8 cellular contexts compared by ENCODE assay signal in the genomic region with DNA sequence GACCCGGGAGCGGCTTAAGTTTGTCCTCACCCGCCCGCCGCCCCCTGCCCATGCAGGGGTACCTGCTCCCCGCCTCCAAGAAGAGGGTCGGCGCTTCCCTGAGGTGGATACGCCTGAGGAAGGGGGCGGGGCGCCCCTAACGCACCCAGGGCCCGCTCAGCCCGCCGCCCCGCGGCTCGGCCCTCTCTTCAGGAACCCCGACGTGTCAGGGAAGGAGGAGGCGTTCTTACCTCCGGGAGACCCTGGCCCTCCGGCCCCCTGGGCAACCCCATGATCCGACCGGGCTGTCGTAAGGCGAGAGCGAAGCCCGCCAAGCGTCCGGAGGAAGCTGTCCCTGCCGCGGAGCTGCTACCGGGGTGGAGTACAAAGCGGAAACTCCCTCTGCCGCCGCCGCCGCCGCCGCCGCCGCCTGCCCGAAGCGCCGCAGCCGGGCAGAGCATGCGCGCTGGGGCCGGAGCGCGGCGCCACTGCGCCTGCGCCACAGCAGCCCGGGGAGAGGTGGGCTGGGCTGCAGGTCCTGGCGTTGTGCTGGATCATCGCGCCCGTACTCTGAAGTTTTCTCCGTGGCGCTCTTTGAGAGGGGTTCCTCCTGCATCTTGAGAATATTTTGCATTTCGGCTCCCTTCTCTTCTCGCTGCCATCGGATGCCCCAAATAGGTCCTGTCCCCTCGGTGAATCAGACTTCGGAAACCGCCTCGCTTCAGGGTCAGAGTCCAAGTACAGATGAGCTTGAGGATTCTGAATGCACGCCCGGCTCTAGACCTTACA. TPM values are rescaled to one million over a fixed set of nuclear protein-coding genes. Genes with fewer than 3 reads are reported as not detected.
DNase-seq lines count a peak whose midpoint lies in the region; ATAC-seq and TF ChIP-seq lines count a peak whose summit lies in the region.

A gene with protein sequence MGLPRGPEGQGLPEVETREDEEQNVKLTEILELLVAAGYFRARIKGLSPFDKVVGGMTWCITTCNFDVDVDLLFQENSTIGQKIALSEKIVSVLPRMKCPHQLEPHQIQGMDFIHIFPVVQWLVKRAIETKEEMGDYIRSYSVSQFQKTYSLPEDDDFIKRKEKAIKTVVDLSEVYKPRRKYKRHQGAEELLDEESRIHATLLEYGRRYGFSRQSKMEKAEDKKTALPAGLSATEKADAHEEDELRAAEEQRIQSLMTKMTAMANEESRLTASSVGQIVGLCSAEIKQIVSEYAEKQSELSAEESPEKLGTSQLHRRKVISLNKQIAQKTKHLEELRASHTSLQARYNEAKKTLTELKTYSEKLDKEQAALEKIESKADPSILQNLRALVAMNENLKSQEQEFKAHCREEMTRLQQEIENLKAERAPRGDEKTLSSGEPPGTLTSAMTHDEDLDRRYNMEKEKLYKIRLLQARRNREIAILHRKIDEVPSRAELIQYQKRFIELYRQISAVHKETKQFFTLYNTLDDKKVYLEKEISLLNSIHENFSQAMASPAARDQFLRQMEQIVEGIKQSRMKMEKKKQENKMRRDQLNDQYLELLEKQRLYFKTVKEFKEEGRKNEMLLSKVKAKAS (minus strand): TSS at position 347 of the 768 bp plus-strand sequence. CDS start 75 bp downstream, at position 272.

- POLR2A ChIA-PET in PC-3 (lab: Charles Lee; ENCODE audit: unreplicated experiment): interaction anchor here (0.6 kb wide), 1 partner anchor 460 kb away, joined by 4 read pairs; no protein-coding TSS in a partner anchor

- no peaks in the 10 kb centered on the region for H3F3A ChIP-seq in PC-3 (ENCODE audit: low read length, unreplicated experiment)

- peaks cover 16% of the 10 kb centered on the region for H3K4me1 ChIP-seq in PC-3 (ENCODE audit: insufficient read depth, low read length)
- peaks cover 7% of the 10 kb centered on the region for H3K4me1 ChIP-seq in mucosa of stomach (ENCODE audit: control insufficient read depth, insufficient read depth, low read length)

- DNase-seq in DMS114 treated with DMSO at 0.1 percent for 48 hours (lab: John Stamatoyannopoulos, UW; ENCODE audit: unreplicated experiment): peak; percentile 48
- peak; percentile 97 for DNase-seq in HuH-7.5 (ENCODE audit: low spot score)
- DNase-seq in PC-3: peak; percentile 87
- DNase-seq in activated T-cell treated with anti-CD3 and anti-CD28 coated beads, Interleukin-2, amount 50 U/mL, for 1 hour: peak; percentile 91
- DNase-seq in erythroblast (lab: John Stamatoyannopoulos, UW): peak; percentile 89 to 93
- peak; percentile 85 for DNase-seq in stimulated activated CD8-positive, alpha-beta memory T cell treated with anti-CD3 and anti-CD28 coated beads, Interleukin-4, amount 100 ng/mL, for 48 hours

- ATAC-seq in GM21528 (IDR thresholded peaks at IDR 0.05; ENCODE audit: low FRiP score, unreplicated experiment) (peak; percentile 91), PC-3 (peak; percentile 80)

- CTCF ChIA-PET in PC-3 (lab: Charles Lee): interaction anchor here (0.9 to 1.4 kb wide), 2 partner anchors 11 to 842 kb away, joined by 3 to 5 read pairs; no protein-coding TSS in a partner anchor

- peak within 1 kb of the TSS; percentile 90 for H3K4me2 ChIP-seq in PC-3 (ENCODE audit: low read length)

- H2AFZ ChIP-seq in PC-3 (ENCODE audit: low read length): peak within 1 kb of the TSS; percentile 99

- H3K9ac ChIP-seq in PC-3 (ENCODE audit: low read length): peak within 1 kb of the TSS; percentile 91
- H3K9ac ChIP-seq in mucosa of stomach (ENCODE audit: low read length): peak within 1 kb of the TSS; percentile 88

- peak within 1 kb of the TSS; percentile 100 for H3K4me3 ChIP-seq in PC-3 (ENCODE audit: low read length)
- H3K4me3 ChIP-seq in mucosa of stomach (ENCODE audit: low read length): peak within 1 kb of the TSS; percentile 51

- no peak for TF ChIP-seq CTCF in PC-3 (conservative IDR thresholded peaks at IDR 0.05; ENCODE audit: low read depth, low read length)

- BruUV-seq in PC-3 (replicated peaks; lab: Mats Ljungman, UMichigan): no TSS peak

- TF ChIP-seq POLR2A in erythroblast (IDR thresholded peaks at IDR 0.05; ENCODE audit: low read length): peak; percentile 41

- H3K9me2 ChIP-seq in PC-3 (replicated peaks; ENCODE audit: low read length): no peaks in the 10 kb centered on the region

- H4K20me1 ChIP-seq in PC-3 (ENCODE audit: low read length): peaks cover 24% of the 10 kb centered on the region

- H3K9me3 ChIP-seq in PC-3 (ENCODE audit: low read length): no peaks in the 10 kb centered on the region
- H3K9me3 ChIP-seq in mucosa of stomach (ENCODE audit: control insufficient read depth, low read length): no peaks in the 10 kb centered on the region

- peaks cover 49% of the 10 kb centered on the region for H3K79me2 ChIP-seq in PC-3 (ENCODE audit: low read length)

- H3K27ac ChIP-seq in PC-3 (ENCODE audit: low read length): peak within 1 kb of the TSS; percentile 36

- H3K27me3 ChIP-seq in PC-3 (ENCODE audit: low read length) (no peaks in the 10 kb centered on the region), mucosa of stomach (ENCODE audit: control insufficient read depth, insufficient read depth, low read length) (no peaks in the 10 kb centered on the region)

- H3K36me3 ChIP-seq in PC-3 (ENCODE audit: low read depth, low read length) (no peaks in the 10 kb centered on the region), mucosa of stomach (ENCODE audit: control insufficient read depth, insufficient read depth, low read length) (no peaks in the 10 kb centered on the region)

- intact Hi-C loops in PC-3 (cut with micrococcal nuclease): no loop called here

RNA-seq across cellular contexts. Expression of the gene that starts here (rescaled TPM):
- total RNA-seq in PC-3 (2014; rRNA removed): 14.0 and 21.3 TPM in 2 replicates

Comparison
In these comparisons a context has a peak if more than half of its experiments do, and no peak if none do; other contexts are left out.
1. Peak in every context shown above with its lines: DNase-seq, ATAC-seq, H3K4me3 ChIP-seq and H3K27ac ChIP-seq.